ENCODE assay signal across 9 cellular contexts in the genomic region with DNA sequence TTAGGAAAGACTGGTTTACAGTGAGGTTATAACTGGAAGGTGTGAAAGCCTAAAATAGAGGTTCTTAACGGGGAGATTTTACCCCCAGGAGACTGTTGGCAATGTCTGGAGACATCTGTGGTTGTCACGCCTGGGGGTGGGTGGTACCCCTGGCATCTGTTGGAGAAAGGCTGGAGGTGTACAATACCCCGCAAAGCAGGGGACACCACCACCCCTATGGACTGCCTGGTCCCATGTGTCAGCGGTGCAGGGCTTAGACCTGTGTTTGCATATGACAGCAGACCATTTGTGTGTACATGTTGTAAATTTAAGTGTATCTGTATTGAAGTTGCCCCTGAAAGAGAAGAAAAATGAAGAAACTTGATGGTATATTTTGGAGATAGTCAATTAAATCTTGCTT.
"Had no signal": no experiment of that assay in that cellular context is flagged by ENCODE, and none has a peak within 500 bp of the region (broad histone marks: within the 10 kb centered on the region; RNA-seq: fewer than 3 reads in every experiment).

No MANE protein-coding gene starts in this region.

- ATAC-seq: GM23338, K562 had no signal

- FAIRE-seq: H1, H54, HTR-8/SVneo, K562 had no signal

- H3K9me3 Mint-ChIP-seq: GM23338, H9 had no signal

- H3K27ac Mint-ChIP-seq: GM23338, H9 had no signal

- DNase-seq: H9, HCEC 1CT, IMR-90, KG1 had no signal

- H3K4me3 Mint-ChIP-seq: GM23338, H9 had no signal
